1 cellular context compared by ENCODE assay signal in the genomic region with DNA sequence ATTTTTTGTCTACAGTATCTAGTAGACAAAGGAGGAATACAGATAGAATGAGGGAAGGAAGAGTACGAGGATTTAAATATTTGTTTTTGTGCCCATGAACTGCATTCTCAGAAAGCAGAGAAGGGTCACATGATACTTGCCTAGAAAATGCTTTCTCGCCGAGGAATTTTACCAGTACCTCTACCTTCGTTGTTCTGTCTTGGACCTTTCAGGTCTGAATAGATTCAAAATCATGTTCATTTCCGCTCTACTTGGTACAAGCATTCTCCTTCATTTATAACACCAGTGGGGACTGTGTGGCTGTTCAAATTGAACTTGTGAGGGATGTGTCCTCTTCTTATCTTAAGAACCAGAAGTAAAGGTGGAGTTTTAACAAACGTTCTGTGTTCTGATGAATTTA.
TF ChIP-seq lines count a peak whose summit lies in the region.

No MANE protein-coding gene starts in this region.

TF ChIP-seq in GM23338, 12 proteins besides CTCF, POLR2A, EP300 and RAD21 (continued from another document):
- no peak for TF ChIP-seq ETS1 (IDR thresholded peaks at IDR 0.05)
- TF ChIP-seq POLR2AphosphoS5 (IDR thresholded peaks at IDR 0.05; ENCODE audit: low read depth), result no peak
- no peak for TF ChIP-seq CREB1 (CRISPR knock-in tag; IDR thresholded peaks at IDR 0.05; ENCODE audit: low read depth)
- TF ChIP-seq EZH2 (IDR thresholded peaks at IDR 0.05; ENCODE audit: low read depth, unreplicated experiment), result no peak
- TF ChIP-seq EZH2phosphoT487 (IDR thresholded peaks at IDR 0.05; ENCODE audit: unreplicated experiment), result no peak
- TF ChIP-seq ZNF331 (CRISPR knock-in tag; IDR thresholded peaks at IDR 0.05; ENCODE audit: low read depth), result no peak
- TF ChIP-seq JUNB (IDR thresholded peaks at IDR 0.05; ENCODE audit: unreplicated experiment), result no peak
